18 cellular contexts compared by ENCODE assay signal in genomic region chr10:36269222-36269621, GRCh38.
DNase-seq lines count a peak whose midpoint lies in the region; ATAC-seq and TF ChIP-seq lines count a peak whose summit lies in the region.
"Had no signal": no experiment of that assay in that cellular context is flagged by ENCODE, and none has a peak within 500 bp of the region (broad histone marks: within the 10 kb centered on the region; RNA-seq: fewer than 3 reads in every experiment).

No MANE protein-coding gene starts in this region.

- no peak overlapping the region for H3K27ac Mint-ChIP-seq in GM23338
- H3K27ac Mint-ChIP-seq: B cell; CD8-positive, alpha-beta T cell had no signal

- dilution Hi-C loops in mammary epithelial cell (cut with HindIII; ENCODE audit: low sequenced_read_pairs): no loop called here

- H3K27me3 ChIP-seq in GM23338 (ENCODE audit: insufficient read depth) (no peaks in the 10 kb centered on the region), mammary epithelial cell (ENCODE audit: insufficient read depth, low read length) (no peaks in the 10 kb centered on the region), upper lobe of right lung (no peaks in the 10 kb centered on the region), right cardiac atrium (ENCODE audit: control insufficient read depth, insufficient read depth) (no peaks in the 10 kb centered on the region)
- H3K27me3 ChIP-seq: BLaER1 treated with 17β-estradiol and CSF1 and Interleukin-3, amounts not matched to agents 10 nM and 100 nM had no signal

- no peak overlapping the region for H3K9ac ChIP-seq in mammary epithelial cell (ENCODE audit: insufficient read depth, low read length)
- H3K9ac ChIP-seq: BLaER1 treated with 17β-estradiol and CSF1 and Interleukin-3, amounts not matched to agents 10 nM and 100 nM had no signal

- no peaks in the 10 kb centered on the region for H3K27me3 Mint-ChIP-seq in GM23338 (ENCODE audit: insufficient read depth, low read depth, poor library complexity)
- H3K27me3 Mint-ChIP-seq: B cell had no signal

- no TSS peak for BruUV-seq in mammary epithelial cell (replicated peaks; lab: Mats Ljungman, UMichigan)

- no peak overlapping the region for H3K4me3 Mint-ChIP-seq in GM23338
- H3K4me3 Mint-ChIP-seq: B cell; CD8-positive, alpha-beta T cell had no signal

- 100% methylated on average over 1 of the region's 1 CpG for WGBS in mammary epithelial cell (ENCODE audit: low coverage, missing lambda C conversion rate)
- WGBS in right cardiac atrium: 73% methylated on average over 1 of the region's 1 CpG

- no peak for TF ChIP-seq CTCF in GM23338 (conservative IDR thresholded peaks at IDR 0.05; ENCODE audit: low read depth in 2 of 2)
- TF ChIP-seq CTCF in mammary epithelial cell (conservative IDR thresholded peaks at IDR 0.05 in 1 of 2, IDR thresholded peaks at IDR 0.05 in 1 of 2; ENCODE audit: extremely low read depth in 1 of 2, insufficient read depth in 1 of 2, low read depth in 1 of 2, low read length in 2 of 2): no peak
- TF ChIP-seq CTCF in upper lobe of right lung (IDR thresholded peaks at IDR 0.05): no peak

- intact Hi-C loops in mammary epithelial cell (cut with micrococcal nuclease) (no loop called here), upper lobe of right lung (cut with DNase I) (no loop called here), right cardiac atrium (cut with DNase I) (no loop called here)

- H2AFZ ChIP-seq in GM23338: 0 out of 2 replicates have a peak overlapping the region, but pooled peaks have one; percentile 14
- peak overlapping the region; percentile 48 for H2AFZ ChIP-seq in mammary epithelial cell (ENCODE audit: low read depth, low read length)

- DNase-seq in GM23338 (ENCODE audit: low spot score) (no peak), Kasumi-1 (lab: John Stamatoyannopoulos, UW) (peak; percentile 17 to 28), mammary epithelial cell (peak; percentile 13), kidney tubule cell (ENCODE audit: low spot score) (peak; percentile 13), GM19238 (ENCODE audit: insufficient read length, low spot score) (no peak), upper lobe of right lung (no peak), right cardiac atrium (no peak)
- DNase-seq in activated CD8-positive, alpha-beta memory T cell treated with anti-CD3 and anti-CD28 coated beads, Interleukin-2, amount 50 U/mL, for 4 hours: no peak
- DNase-seq: 8988T; Calu3; CD8-positive, alpha-beta T cell; DMS53; DND-41; EL had no signal

- H3K36me3 Mint-ChIP-seq in GM23338 (ENCODE audit: low read depth): no peaks in the 10 kb centered on the region
- H3K36me3 Mint-ChIP-seq: CD8-positive, alpha-beta T cell had no signal

- no peaks in the 10 kb centered on the region for H3K36me3 ChIP-seq in GM23338 (ENCODE audit: insufficient read depth)
- H3K36me3 ChIP-seq in mammary epithelial cell (ENCODE audit: insufficient read depth, low read length): no peaks in the 10 kb centered on the region
- no peaks in the 10 kb centered on the region for H3K36me3 ChIP-seq in upper lobe of right lung
- H3K36me3 ChIP-seq: BLaER1 treated with 17β-estradiol and CSF1 and Interleukin-3, amounts not matched to agents 10 nM and 100 nM; HAP-1 had no signal

- no peaks in the 10 kb centered on the region for H3K4me1 ChIP-seq in GM23338 (ENCODE audit: insufficient read depth)
- H3K4me1 ChIP-seq in mammary epithelial cell (ENCODE audit: insufficient read depth, low read length): peaks cover 18% of the 10 kb centered on the region
- no peaks in the 10 kb centered on the region for H3K4me1 ChIP-seq in upper lobe of right lung
- H3K4me1 ChIP-seq in right cardiac atrium (ENCODE audit: control insufficient read depth, insufficient read depth, low read length): no peaks in the 10 kb centered on the region
- H3K4me1 ChIP-seq: HAP-1 had no signal

- H3K9me3 ChIP-seq in mammary epithelial cell (replicated peaks; ENCODE audit: insufficient read depth, low read length) (no peaks in the 10 kb centered on the region), upper lobe of right lung (no peaks in the 10 kb centered on the region), right cardiac atrium (ENCODE audit: control insufficient read depth, low read length) (no peaks in the 10 kb centered on the region)
- H3K9me3 ChIP-seq: BLaER1 treated with 17β-estradiol and CSF1 and Interleukin-3, amounts not matched to agents 10 nM and 100 nM; HAP-1 had no signal

- H3K9me2 ChIP-seq in GM23338 (ENCODE audit: insufficient read depth): no peaks in the 10 kb centered on the region

- H3K27ac ChIP-seq in GM23338 (ENCODE audit: low read depth) (no peak overlapping the region), mammary epithelial cell (ENCODE audit: insufficient read depth, low read depth, low read length) (no peak overlapping the region), upper lobe of right lung (no peak overlapping the region), right cardiac atrium (ENCODE audit: low read length) (no peak overlapping the region)
- H3K27ac ChIP-seq: BLaER1 treated with 17β-estradiol and CSF1 and Interleukin-3, amounts not matched to agents 10 nM and 100 nM had no signal

- no peak for ATAC-seq in GM23338
- ATAC-seq in upper lobe of right lung: no peak
- no peak for ATAC-seq in right cardiac atrium
- ATAC-seq: CD8-positive, alpha-beta T cell; K562 had no signal

- no peak overlapping the region for H3K4me3 ChIP-seq in GM23338
- H3K4me3 ChIP-seq in mammary epithelial cell (replicated peaks in 1 of 3; ENCODE audit: insufficient read depth in 1 of 3, low read depth in 2 of 3, low read length in 3 of 3): no peak overlapping the region
- no peak overlapping the region for H3K4me3 ChIP-seq in upper lobe of right lung
- H3K4me3 ChIP-seq in right cardiac atrium (ENCODE audit: low read length): no peak overlapping the region
- H3K4me3 ChIP-seq: BLaER1 treated with 17β-estradiol and CSF1 and Interleukin-3, amounts not matched to agents 10 nM and 100 nM; HAP-1; K562 had no signal

- H3K4me2 ChIP-seq in GM23338 (no peak overlapping the region), mammary epithelial cell (ENCODE audit: insufficient read depth, low read depth, low read length) (no peak overlapping the region)
- H3K4me2 ChIP-seq: BLaER1 treated with 17β-estradiol and CSF1 and Interleukin-3, amounts not matched to agents 10 nM and 100 nM had no signal

- in situ Hi-C loops in mammary epithelial cell (cut with MboI; ENCODE audit: low sequenced_read_pairs in 2 of 2): no loop called here

- CTCF ChIA-PET in mammary epithelial cell (lab: Charles Lee; ENCODE audit: low non-redundant PET): no interaction called here

- H3F3A ChIP-seq in GM23338 (replicated peaks; ENCODE audit: low read depth): no peaks in the 10 kb centered on the region

- H3K9me3 Mint-ChIP-seq in GM23338: no peaks in the 10 kb centered on the region; the same call in 2 of the 3 replicates

- H4K20me1 ChIP-seq in GM23338 (replicated peaks; ENCODE audit: insufficient read depth) (no peaks in the 10 kb centered on the region), mammary epithelial cell (ENCODE audit: insufficient read depth, low read length) (no peaks in the 10 kb centered on the region)
- H4K20me1 ChIP-seq: BLaER1 treated with 17β-estradiol and CSF1 and Interleukin-3, amounts not matched to agents 10 nM and 100 nM had no signal

- peaks cover 8% of the 10 kb centered on the region for H3K4me1 Mint-ChIP-seq in GM23338
- H3K4me1 Mint-ChIP-seq: B cell had no signal

- no peaks in the 10 kb centered on the region for H3K79me2 ChIP-seq in GM23338 (replicated peaks; ENCODE audit: insufficient read depth)
- no peaks in the 10 kb centered on the region for H3K79me2 ChIP-seq in mammary epithelial cell (ENCODE audit: insufficient read depth, low read length)

TF ChIP-seq in GM23338, 12 proteins besides CTCF, POLR2A, EP300 and RAD21 (continues in another document):
- TF ChIP-seq EZH2 (IDR thresholded peaks at IDR 0.05; ENCODE audit: low read depth, unreplicated experiment): no peak
- TF ChIP-seq CREB1 (CRISPR knock-in tag; IDR thresholded peaks at IDR 0.05; ENCODE audit: low read depth): no peak
- TF ChIP-seq JUNB (IDR thresholded peaks at IDR 0.05; ENCODE audit: unreplicated experiment): no peak
- no peak for TF ChIP-seq REST (IDR thresholded peaks at IDR 0.05; ENCODE audit: unreplicated experiment)

Comparison
In these comparisons a context has a peak if more than half of its experiments do, and no peak if none do; other contexts are left out.
1. DNase-seq: peak in Kasumi-1 (2 of 2), mammary epithelial cell (single experiment) and kidney tubule cell (single experiment); none in GM23338 (single experiment), GM19238 (single experiment), upper lobe of right lung (single experiment), activated CD8-positive, alpha-beta memory T cell treated with anti-CD3 and anti-CD28 coated beads, Interleukin-2, amount 50 U/mL, for 4 hours (single experiment) and right cardiac atrium (0 of 3).